In the genomic region with DNA sequence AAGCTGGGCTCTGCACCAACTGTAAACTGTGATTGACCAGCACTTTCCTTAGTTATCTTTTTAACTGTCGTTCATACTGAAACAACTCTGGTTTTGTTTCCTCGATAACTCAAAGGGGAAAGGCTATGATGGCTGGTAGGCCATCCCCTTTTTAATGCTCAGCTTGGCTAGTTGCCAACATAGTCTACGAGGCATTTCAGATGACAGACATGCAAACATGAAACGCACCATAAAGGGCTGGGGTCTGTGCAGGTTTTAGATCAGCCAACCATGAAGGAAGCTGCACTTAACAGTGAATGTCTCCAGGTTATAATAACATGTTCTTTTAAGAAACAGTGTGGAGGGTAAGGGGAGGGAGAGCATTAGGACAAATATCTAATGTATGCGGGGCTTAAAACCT, we compare ENCODE assay signal across 12 cellular contexts.
DNase-seq lines count a peak whose midpoint lies in the region; ATAC-seq and TF ChIP-seq lines count a peak whose summit lies in the region.
"Had no signal": no experiment of that assay in that cellular context is flagged by ENCODE, and none has a peak within 500 bp of the region (broad histone marks: within the 10 kb centered on the region; RNA-seq: fewer than 3 reads in every experiment).

No MANE protein-coding gene starts in this region.

- H3K27me3 ChIP-seq in mesenchymal stem cell (ENCODE audit: control insufficient read depth in 1 of 2, insufficient read depth in 1 of 2, low read length in 2 of 2) = no peaks in the 10 kb centered on the region

- H2BK12ac ChIP-seq in mesenchymal stem cell (ENCODE audit: low read length in 2 of 2) = no peak overlapping the region

- no peak overlapping the region for H2AK5ac ChIP-seq in mesenchymal stem cell (ENCODE audit: low read length, severe bottlenecking)

- no peak overlapping the region for H4K8ac ChIP-seq in mesenchymal stem cell (ENCODE audit: low read length)

- H3K36me3 ChIP-seq in mesenchymal stem cell (ENCODE audit: control insufficient read depth in 1 of 2, insufficient read depth in 2 of 2, low read depth in 1 of 2, low read length in 2 of 2) = no peaks in the 10 kb centered on the region

- WGBS in mesenchymal stem cell = 86% methylated on average over 5 of the region's 5 CpGs

- no peak overlapping the region for H3K4me3 ChIP-seq in mesenchymal stem cell (ENCODE audit: insufficient read depth in 1 of 2, low read depth in 1 of 2, low read length in 2 of 2)
- H3K4me3 ChIP-seq: smooth muscle cell had no signal

- H2BK5ac ChIP-seq in mesenchymal stem cell (ENCODE audit: low read depth, low read length, poor library complexity, severe bottlenecking) = no peak overlapping the region

- DNase-seq in NCI-H2107 (lab: John Stamatoyannopoulos, UW) = peak; percentile 62
- DNase-seq in mesothelial cell of epicardium (ENCODE audit: low spot score in 2 of 2, unreplicated experiment in 2 of 2) = no peak
- DNase-seq in activated naive CD8-positive, alpha-beta T cell treated with anti-CD3 and anti-CD28 coated beads, Interleukin-2, amount 50 U/mL, for 24 hours = no peak
- DNase-seq in posterior vena cava (ENCODE audit: low spot score) = no peak
- no peak for DNase-seq in mesenchymal stem cell
- no peak for DNase-seq in activated effector memory CD4-positive, alpha-beta T cell treated with anti-CD3 and anti-CD28 coated beads, Interleukin-2, amount 50 U/mL, for 16 hours
- DNase-seq: foreskin melanocyte; midbrain; NK-92 treated with Interleukin-12 subunit alpha and Interleukin-12 subunit beta, amount 100 ng/mL, for 24 hours had no signal

- H2BK15ac ChIP-seq in mesenchymal stem cell (ENCODE audit: low read depth, poor library complexity, severe bottlenecking) = no peak overlapping the region

- no peak for TF ChIP-seq CTCF in mesothelial cell of epicardium (IDR thresholded peaks at IDR 0.05; ENCODE audit: unreplicated experiment)

- peaks cover 30% of the 10 kb centered on the region for H3K9me3 Mint-ChIP-seq in mesothelial cell of epicardium
- peaks cover 7% of the 10 kb centered on the region for H3K9me3 Mint-ChIP-seq in activated naive CD8-positive, alpha-beta T cell treated with anti-CD3 and anti-CD28 coated beads, Interleukin-2, amount 50 U/mL, for 24 hours

- H3K14ac ChIP-seq in mesenchymal stem cell (ENCODE audit: low read length in 2 of 2) = no peak overlapping the region

- peaks cover 11% of the 10 kb centered on the region for H3K4me1 Mint-ChIP-seq in mesothelial cell of epicardium
- peaks cover 19% of the 10 kb centered on the region for H3K4me1 Mint-ChIP-seq in activated naive CD8-positive, alpha-beta T cell treated with anti-CD3 and anti-CD28 coated beads, Interleukin-2, amount 50 U/mL, for 24 hours

- H3K27ac Mint-ChIP-seq in mesothelial cell of epicardium = peak overlapping the region; percentile 1
- H3K27ac Mint-ChIP-seq in activated naive CD8-positive, alpha-beta T cell treated with anti-CD3 and anti-CD28 coated beads, Interleukin-2, amount 50 U/mL, for 24 hours = no peak overlapping the region

- no peak overlapping the region for H2BK120ac ChIP-seq in mesenchymal stem cell (ENCODE audit: low read depth, low read length)

- peak; percentile 33 for ATAC-seq in GM18861 (IDR thresholded peaks at IDR 0.05; ENCODE audit: unreplicated experiment)
- peak; percentile 49 for ATAC-seq in HG03060 (IDR thresholded peaks at IDR 0.05; ENCODE audit: low read depth, unreplicated experiment)
- no peak for ATAC-seq in activated naive CD8-positive, alpha-beta T cell treated with anti-CD3 and anti-CD28 coated beads, Interleukin-2, amount 50 U/mL, for 24 hours

- no peaks in the 10 kb centered on the region for H3K36me3 Mint-ChIP-seq in mesothelial cell of epicardium
- peaks cover 4% of the 10 kb centered on the region for H3K36me3 Mint-ChIP-seq in activated naive CD8-positive, alpha-beta T cell treated with anti-CD3 and anti-CD28 coated beads, Interleukin-2, amount 50 U/mL, for 24 hours (ENCODE audit: low read depth)

- no peak overlapping the region for H2AFZ ChIP-seq in mesenchymal stem cell (ENCODE audit: low read depth, low read length)

- no peaks in the 10 kb centered on the region for H3K4me1 ChIP-seq in mesenchymal stem cell (ENCODE audit: control insufficient read depth, insufficient read depth, low read depth, low read length)

- peaks cover 11% of the 10 kb centered on the region for H3K9me3 ChIP-seq in mesenchymal stem cell (ENCODE audit: control insufficient read depth, low read length)

- H3K79me1 ChIP-seq in mesenchymal stem cell (replicated peaks; ENCODE audit: low read length, poor library complexity, severe bottlenecking) = no peaks in the 10 kb centered on the region

- H3K23ac ChIP-seq in mesenchymal stem cell (ENCODE audit: low read length in 2 of 2) = no peak overlapping the region

- no peak overlapping the region for H4K91ac ChIP-seq in mesenchymal stem cell (ENCODE audit: low read length)

- no peak overlapping the region for H3K18ac ChIP-seq in mesenchymal stem cell (ENCODE audit: low read depth in 1 of 2, low read length in 2 of 2)

- H3K9ac ChIP-seq in mesenchymal stem cell (ENCODE audit: low read length) = no peak overlapping the region

- no peak overlapping the region for H3K4me2 ChIP-seq in mesenchymal stem cell (ENCODE audit: low read length, poor library complexity, severe bottlenecking)
- H3K4me2 ChIP-seq: smooth muscle cell had no signal

- H3K27me3 Mint-ChIP-seq in mesothelial cell of epicardium (ENCODE audit: low read depth) = no peaks in the 10 kb centered on the region
- H3K27me3 Mint-ChIP-seq in activated naive CD8-positive, alpha-beta T cell treated with anti-CD3 and anti-CD28 coated beads, Interleukin-2, amount 50 U/mL, for 24 hours = peaks cover 6% of the 10 kb centered on the region

- no peak overlapping the region for H3K4me3 Mint-ChIP-seq in mesothelial cell of epicardium
- no peak overlapping the region for H3K4me3 Mint-ChIP-seq in activated naive CD8-positive, alpha-beta T cell treated with anti-CD3 and anti-CD28 coated beads, Interleukin-2, amount 50 U/mL, for 24 hours

- no peak overlapping the region for H3K4ac ChIP-seq in mesenchymal stem cell (ENCODE audit: low read depth in 1 of 2, low read length in 2 of 2)

- intact Hi-C loops in posterior vena cava (cut with DNase I) = no loop called here

- H3K27ac ChIP-seq in mesenchymal stem cell (ENCODE audit: low read length, poor library complexity, severe bottlenecking) = no peak overlapping the region
